In genomic region chr20:62104791-62105345, GRCh38 we compare ENCODE assay signal across 1 cellular context.
TF ChIP-seq lines count a peak whose summit lies in the region.

No MANE protein-coding gene starts in this region.

TF ChIP-seq in A549, 52 proteins besides CTCF, POLR2A, EP300 and RAD21:
- TF ChIP-seq JUNB (IDR thresholded peaks at IDR 0.05) (no peak), ZFP36 (IDR thresholded peaks at IDR 0.05; ENCODE audit: borderline replicate concordance, partially characterized antibody) (peak; percentile 4), ESRRA (IDR thresholded peaks at IDR 0.05; ENCODE audit: borderline replicate concordance, low read length) (no peak)
